In genomic region chr9:36471359-36471758, GRCh38 we compare ENCODE assay signal across 9 cellular contexts.
A peak's percentile ranks its signal among the peaks of the same experiment; 100 is the strongest.
DNase-seq lines count a peak whose midpoint lies in the region; ATAC-seq, FAIRE-seq and TF ChIP-seq lines count a peak whose summit lies in the region.
"Had no signal": no experiment of that assay in that cellular context is flagged by ENCODE, and none has a peak within 500 bp of the region (broad histone marks: within the 10 kb centered on the region; RNA-seq: fewer than 3 reads in every experiment).

No MANE protein-coding gene starts in this region.

- H3K9me3 Mint-ChIP-seq in WTC11, result no peaks in the 10 kb centered on the region
- H3K9me3 Mint-ChIP-seq in neural progenitor cell, result no peaks in the 10 kb centered on the region

- H3K4me2 ChIP-seq in skeletal muscle satellite cell (ENCODE audit: low read length), result peak overlapping the region; percentile 91
- H3K4me2 ChIP-seq in neural progenitor cell, result no peak overlapping the region

- no peaks in the 10 kb centered on the region for H3K79me2 ChIP-seq in neural progenitor cell (ENCODE audit: low read depth)

- H4K20me1 ChIP-seq in neural progenitor cell (ENCODE audit: low read depth), result peaks cover 50% of the 10 kb centered on the region

- H3K9me3 ChIP-seq in skeletal muscle satellite cell (replicated peaks; ENCODE audit: low read length) (no peaks in the 10 kb centered on the region), neural progenitor cell (ENCODE audit: low read depth) (no peaks in the 10 kb centered on the region)

- H3K9ac ChIP-seq in skeletal muscle satellite cell (ENCODE audit: low read depth, low read length) (peak overlapping the region; percentile 64), neural progenitor cell (no peak overlapping the region)

- H3K4me1 Mint-ChIP-seq in WTC11, result peaks cover 18% of the 10 kb centered on the region
- peaks cover 2% of the 10 kb centered on the region for H3K4me1 Mint-ChIP-seq in neural progenitor cell

- no peak for TF ChIP-seq CTCF in WTC11 (IDR thresholded peaks at IDR 0.05)
- no peak for TF ChIP-seq CTCF in fibroblast of the aortic adventitia (IDR thresholded peaks at IDR 0.05; ENCODE audit: insufficient read depth, low read length)
- TF ChIP-seq CTCF in neural progenitor cell (IDR thresholded peaks at IDR 0.05), result no peak

- H3K27ac Mint-ChIP-seq in WTC11, result peak overlapping the region; percentile 88
- no peak overlapping the region for H3K27ac Mint-ChIP-seq in neural progenitor cell

- peaks cover 4% of the 10 kb centered on the region for H3F3A ChIP-seq in neural progenitor cell (ENCODE audit: low read depth)

- POLR2A ChIA-PET in WTC11 (lab: Charles Lee), result no interaction called here

- DNase-seq in GM12892 (ENCODE audit: insufficient read length) (no peak), WTC11 (ENCODE audit: low spot score) (no peak), fibroblast of the aortic adventitia (ENCODE audit: low read depth) (peak; percentile 39), NCI-H524 treated with DMSO at 0.1 percent for 48 hours (lab: John Stamatoyannopoulos, UW) (no peak), GOT3 (lab: John Stamatoyannopoulos, UW) (no peak), NCI-H526 treated with DMSO at 0.1 percent for 48 hours (lab: John Stamatoyannopoulos, UW) (no peak), neural progenitor cell (ENCODE audit: low spot score) (no peak)
- DNase-seq: SHP77 treated with DMSO at 0.1 percent for 48 hours had no signal

- H3K27ac ChIP-seq in neural progenitor cell, result no peak overlapping the region

- no peak for TF ChIP-seq POLR2A in GM12892 (IDR thresholded peaks at IDR 0.05; ENCODE audit: low read depth, low read length)

- no peaks in the 10 kb centered on the region for H3K27me3 ChIP-seq in skeletal muscle satellite cell (ENCODE audit: control insufficient read depth, insufficient read depth, low read length)
- H3K27me3 ChIP-seq in neural progenitor cell, result no peaks in the 10 kb centered on the region

- H3K4me3 Mint-ChIP-seq in WTC11 (no peak overlapping the region), neural progenitor cell (no peak overlapping the region)

- peak; percentile 40 for FAIRE-seq in GM12892 (lab: Jason Lieb, UNC)

- no peak for ATAC-seq in WTC11

- no peaks in the 10 kb centered on the region for H3K36me3 ChIP-seq in skeletal muscle satellite cell (ENCODE audit: insufficient read depth, low read length)
- no peaks in the 10 kb centered on the region for H3K36me3 ChIP-seq in neural progenitor cell

- H3K4me3 ChIP-seq in fibroblast of the aortic adventitia (ENCODE audit: low read depth, low read length), result peak overlapping the region; percentile 59
- H3K4me3 ChIP-seq in skeletal muscle satellite cell (ENCODE audit: low read length), result peak overlapping the region; percentile 65
- H3K4me3 ChIP-seq in neural progenitor cell, result no peak overlapping the region

- CTCF ChIA-PET in WTC11 (lab: Charles Lee), result interaction anchor here (0.8 kb wide), 1 partner anchor 64 kb away, joined by 4 read pairs; no protein-coding TSS in a partner anchor

- H2AFZ ChIP-seq in neural progenitor cell (replicated peaks), result no peak overlapping the region

- no peaks in the 10 kb centered on the region for H3K27me3 Mint-ChIP-seq in WTC11 (ENCODE audit: low read depth)
- H3K27me3 Mint-ChIP-seq in neural progenitor cell (ENCODE audit: insufficient read depth, low read depth), result no peaks in the 10 kb centered on the region

- H3K36me3 Mint-ChIP-seq in WTC11 (0 out of 2 replicates have a peak, but pooled peaks cover 4% of the 10 kb centered on the region), neural progenitor cell (peaks cover 9% of the 10 kb centered on the region)

- H3K4me1 ChIP-seq in skeletal muscle satellite cell (ENCODE audit: control insufficient read depth, insufficient read depth, low read length) (peaks cover 3% of the 10 kb centered on the region), neural progenitor cell (no peaks in the 10 kb centered on the region)

TF ChIP-seq in WTC11, 78 proteins besides CTCF, POLR2A, EP300 and RAD21:
- no peak for TF ChIP-seq SOX15 (CRISPR knock-in tag; IDR thresholded peaks at IDR 0.05)
